ENCODE assay signal across 8 cellular contexts in the genomic region with DNA sequence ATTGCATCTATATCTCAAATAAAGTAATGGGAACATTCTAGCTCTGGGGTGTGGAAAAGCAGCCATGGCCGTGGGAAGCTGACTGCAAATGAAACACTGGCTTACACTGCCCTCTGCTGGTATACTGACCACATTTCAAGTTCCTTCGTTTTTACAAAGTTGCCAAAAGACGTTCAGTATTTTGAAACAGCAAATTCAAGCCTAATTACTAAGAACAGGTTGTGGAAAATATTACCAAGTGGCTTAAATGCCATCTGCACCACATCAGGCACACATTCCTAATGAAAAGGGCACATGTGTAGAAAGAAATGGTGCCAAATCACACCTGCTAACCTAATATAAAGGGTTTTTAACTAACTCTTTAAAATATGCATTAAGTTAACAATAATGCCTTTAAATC.
DNase-seq lines count a peak whose midpoint lies in the region; ATAC-seq, FAIRE-seq and TF ChIP-seq lines count a peak whose summit lies in the region.

No MANE protein-coding gene starts in this region.

- H3K4me1 ChIP-seq in A549: 0 out of 3 replicates have a peak, but pooled peaks cover 3% of the 10 kb centered on the region
- H3K4me1 ChIP-seq in endodermal cell (ENCODE audit: control insufficient read depth, insufficient read depth, low read length): peaks cover 4% of the 10 kb centered on the region
- peaks cover 3 to 34% (median 17%) of the 10 kb centered on the region in 4 donors for H3K4me1 ChIP-seq in stomach

- H3K27ac ChIP-seq in A549 (no peak overlapping the region), endodermal cell (ENCODE audit: low read depth, low read length) (no peak overlapping the region), stomach (peak overlapping the region in 2 of 5 donors; percentile 57 to 58)

- peak; percentile 88 to 94 for TF ChIP-seq RAD21 in A549 (conservative IDR thresholded peaks at IDR 0.05 in 1 of 2, IDR thresholded peaks at IDR 0.05 in 1 of 2)

- peak; percentile 63 to 72 for DNase-seq in A549 (ENCODE audit: low read depth in 1 of 2, low spot score in 1 of 2)
- peak; percentile 71 for DNase-seq in GM10266 (ENCODE audit: extremely low spot score)
- DNase-seq in NCI-H1930 (lab: John Stamatoyannopoulos, UW): peak; percentile 20 to 26
- DNase-seq in endodermal cell: peak; percentile 72
- DNase-seq in midbrain (lab: John Stamatoyannopoulos, UW): peak; percentile 76
- DNase-seq in stomach: peak; percentile 49

- no peak overlapping the region for H3K4me2 ChIP-seq in A549

- H3K27me3 ChIP-seq in endodermal cell (ENCODE audit: control insufficient read depth, insufficient read depth, low read length, poor library complexity, severe bottlenecking) (no peaks in the 10 kb centered on the region), stomach (no peaks in the 10 kb centered on the region)

- TF ChIP-seq CTCF in A549 (IDR thresholded peaks at IDR 0.05): peak; percentile 92
- TF ChIP-seq CTCF in GM10266 (IDR thresholded peaks at IDR 0.05; ENCODE audit: control insufficient read depth, insufficient read depth, low read depth, missing control alignments): peak; percentile 84
- peak; percentile 61 for TF ChIP-seq CTCF in WI38 (IDR thresholded peaks at IDR 0.05; ENCODE audit: low read depth, low read length)
- peak; percentile 90 for TF ChIP-seq CTCF in endodermal cell (conservative IDR thresholded peaks at IDR 0.05)
- peak in 5 of 7 experiments; percentile 67 to 81 (median 78) for TF ChIP-seq CTCF in stomach (IDR thresholded peaks at IDR 0.05)

- TF ChIP-seq EP300 in A549 (IDR thresholded peaks at IDR 0.05) (no peak), stomach (IDR thresholded peaks at IDR 0.05) (no peak)

- intact Hi-C loops in stomach (cut with DNase I; ENCODE audit: low total_unique reads): no loop called here

- H3K9me3 Mint-ChIP-seq in endodermal cell: no peaks in the 10 kb centered on the region

- H3K36me3 ChIP-seq in endodermal cell (ENCODE audit: control insufficient read depth, insufficient read depth, low read length): peaks cover 6% of the 10 kb centered on the region
- no peaks in the 10 kb centered on the region for H3K36me3 ChIP-seq in stomach

- no peak overlapping the region for H3K4me3 ChIP-seq in A549
- H3K4me3 ChIP-seq in WI38 (ENCODE audit: low read depth, low read length): no peak overlapping the region
- H3K4me3 ChIP-seq in endodermal cell (ENCODE audit: low read length): no peak overlapping the region
- H3K4me3 ChIP-seq in stomach: no peak overlapping the region

- H3K4me1 Mint-ChIP-seq in endodermal cell: peaks cover 30% of the 10 kb centered on the region

- FAIRE-seq in A549 (lab: Jason Lieb, UNC): peak; percentile 72

- H3K9me3 ChIP-seq in A549 (no peaks in the 10 kb centered on the region), endodermal cell (ENCODE audit: control insufficient read depth, low read length) (no peaks in the 10 kb centered on the region), stomach (no peaks in the 10 kb centered on the region)

- CTCF ChIA-PET in A549 (lab: Yijun Ruan, JAX): interaction anchor here (0.6 to 8.5 kb wide), 60 partner anchors 9 to 907 kb away, joined by 3 to 117 read pairs (median 4); partner anchors contain the start of gene HOXA13

- H3K27ac Mint-ChIP-seq in endodermal cell: no peak overlapping the region

- WGBS in A549 (ENCODE audit: missing lambda C conversion rate): 0% methylated on average over 3 of the region's 3 CpGs
- 14 to 16% methylated on average over 3 of the region's 3 CpGs for WGBS in endodermal cell (ENCODE audit: insufficient coverage in 1 of 2, insufficient read length in 1 of 2), 2 experiments
- 0 to 4% (median 0%) methylated on average over 3 of the region's 3 CpGs for WGBS in stomach, 5 donors

- H3K4me3 Mint-ChIP-seq in endodermal cell: no peak overlapping the region

- TF ChIP-seq POLR2A in A549 (IDR thresholded peaks at IDR 0.05; ENCODE audit: low read length) (no peak), stomach (IDR thresholded peaks at IDR 0.05) (no peak)

- peaks cover 15% of the 10 kb centered on the region for H3K36me3 Mint-ChIP-seq in endodermal cell (ENCODE audit: low read depth)

- ATAC-seq in A549 (peak; percentile 65 to 68; a peak in 3 of 6 replicates), GM19455 (IDR thresholded peaks at IDR 0.05; ENCODE audit: unreplicated experiment) (no peak)

- H3K27me3 Mint-ChIP-seq in endodermal cell (ENCODE audit: insufficient read depth): no peaks in the 10 kb centered on the region

- POLR2A ChIA-PET in A549 (lab: Yijun Ruan, JAX): no interaction called here

- no peak overlapping the region for H3K9ac ChIP-seq in endodermal cell (ENCODE audit: extremely low read depth, low read length, poor library complexity, severe bottlenecking)

TF ChIP-seq in A549, 52 proteins besides CTCF, POLR2A, EP300 and RAD21:
- TF ChIP-seq HDAC2 (IDR thresholded peaks at IDR 0.05): no peak
- TF ChIP-seq SMC3 (IDR thresholded peaks at IDR 0.05): peak; percentile 75
TF ChIP-seq in A549: peak in this region for 1.

Comparison
In these comparisons a context has a peak if more than half of its experiments do, and no peak if none do; other contexts are left out.
1. DNase-seq: peak in every context shown above with its lines; median percentile 76 in midbrain; 72 in endodermal cell; 71 in GM10266; 68 in A549; 49 in stomach; 23 in NCI-H1930.